In genomic region chr4:139314047-139314800, GRCh38 we compare ENCODE assay signal across 2 cellular contexts.
TF ChIP-seq lines count a peak whose summit lies in the region.

No MANE protein-coding gene starts in this region.

TF ChIP-seq in IMR-90, 13 proteins besides CTCF, POLR2A, EP300 and RAD21:
- TF ChIP-seq USF2 (IDR thresholded peaks at IDR 0.05; ENCODE audit: low read depth, low read length) (no peak), BHLHE40 (IDR thresholded peaks at IDR 0.05; ENCODE audit: low read depth, low read length) (no peak), ELK1 (IDR thresholded peaks at IDR 0.05; ENCODE audit: borderline replicate concordance, low read depth, low read length) (no peak), MXI1 (IDR thresholded peaks at IDR 0.05; ENCODE audit: borderline replicate concordance, low read depth, low read length) (no peak), FOS (IDR thresholded peaks at IDR 0.05; ENCODE audit: low read depth, low read length) (no peak), CEBPB (IDR thresholded peaks at IDR 0.05; ENCODE audit: low read depth, low read length) (no peak), RCOR1 (IDR thresholded peaks at IDR 0.05; ENCODE audit: insufficient replicate concordance, low read length) (no peak), CHD1 (IDR thresholded peaks at IDR 0.05; ENCODE audit: low read depth, low read length) (no peak), SMC3 (IDR thresholded peaks at IDR 0.05; ENCODE audit: low read depth, low read length) (no peak), MAFK (IDR thresholded peaks at IDR 0.05; ENCODE audit: low read depth, low read length) (no peak)
TF ChIP-seq in IMR-90: peak in this region for 0.

TF ChIP-seq in GM12878, 131 proteins besides CTCF, POLR2A, EP300 and RAD21:
- TF ChIP-seq NR2C1 (IDR thresholded peaks at IDR 0.05): no peak
- no peak for TF ChIP-seq ZNF274 (IDR thresholded peaks at IDR 0.05; ENCODE audit: insufficient read depth, insufficient read length)
- no peak for TF ChIP-seq SUPT20H (IDR thresholded peaks at IDR 0.05; ENCODE audit: borderline replicate concordance, control insufficient read depth, low read depth, low read length)
- no peak for TF ChIP-seq POLR2AphosphoS2 (IDR thresholded peaks at IDR 0.05; ENCODE audit: low read depth, low read length)
- no peak for TF ChIP-seq MYB (IDR thresholded peaks at IDR 0.05; ENCODE audit: borderline replicate concordance, low read depth, low read length)
- TF ChIP-seq HSF1 (IDR thresholded peaks at IDR 0.05; ENCODE audit: low read depth, low read length): no peak
- no peak for TF ChIP-seq NRF1 (conservative IDR thresholded peaks at IDR 0.05; ENCODE audit: low read depth, low read length)
- no peak for TF ChIP-seq SMARCA5 (IDR thresholded peaks at IDR 0.05)
- no peak for TF ChIP-seq NKRF (conservative IDR thresholded peaks at IDR 0.05)
- no peak for TF ChIP-seq RB1 (IDR thresholded peaks at IDR 0.05; ENCODE audit: borderline replicate concordance)
- TF ChIP-seq RELB (IDR thresholded peaks at IDR 0.05; ENCODE audit: low read depth): no peak
